ENCODE assay signal across 18 cellular contexts in the genomic region with DNA sequence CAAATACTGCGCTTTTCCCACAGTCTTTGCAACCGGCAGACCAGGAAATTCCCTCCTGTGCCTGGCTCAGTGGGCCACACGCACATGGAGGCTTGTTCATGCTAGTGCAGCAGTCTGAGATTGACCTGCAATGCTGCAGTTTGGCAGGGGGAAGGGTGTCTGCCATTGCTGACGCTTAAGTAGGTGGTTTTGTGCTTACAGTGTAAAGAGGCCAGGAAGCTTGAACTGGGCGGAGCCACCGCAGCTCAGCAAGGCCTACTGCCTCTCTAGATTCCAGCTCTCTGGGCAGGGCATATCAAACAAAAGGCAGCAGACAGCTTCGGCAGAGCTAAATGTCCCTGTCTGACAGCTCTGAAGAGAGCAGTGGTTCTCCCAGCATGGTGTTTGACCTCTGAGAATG.
"Had no signal": no experiment of that assay in that cellular context is flagged by ENCODE, and none has a peak within 500 bp of the region (broad histone marks: within the 10 kb centered on the region; RNA-seq: fewer than 3 reads in every experiment).

No MANE protein-coding gene starts in this region.

- H3K4me3 ChIP-seq: ascending aorta, gastrocnemius medialis, heart right ventricle, thoracic aorta had no signal

- H3K27me3 ChIP-seq: ascending aorta, gastrocnemius medialis, heart right ventricle had no signal

- H3K27ac ChIP-seq: ascending aorta, gastrocnemius medialis, heart right ventricle, thoracic aorta had no signal

- H3K27ac Mint-ChIP-seq: activated CD8-positive, alpha-beta memory T cell treated with anti-CD3 and anti-CD28 coated beads, Interleukin-2, amount 10 ng/mL, durations not matched to agents 7 days and 5 days; activated naive CD4-positive, alpha-beta T cell treated with anti-CD3 and anti-CD28 coated beads for 36 hours; activated naive CD8-positive, alpha-beta T cell treated with anti-CD3 and anti-CD28 coated beads, Interleukin-2, amount 50 U/mL, for 24 hours; activated T-helper 2 cell treated with anti-CD3 and anti-CD28 coated beads, Interferon-gamma antibody, Interleukin-2, Interleukin-4, amounts not matched to agents 10 μg/mL and 5 μg/mL and 100 μg/mL, durations not matched to agents 14 hours and 24 hours and 36 hours; naive thymus-derived CD4-positive, alpha-beta T cell; stimulated activated effector memory CD8-positive, alpha-beta T cell treated with anti-CD3 and anti-CD28 coated beads, Interleukin-12 subunit alpha, Interleukin-12 subunit beta, amount 100 ng/mL, for 72 hours had no signal

- H3K4me1 ChIP-seq: ascending aorta, gastrocnemius medialis, heart right ventricle had no signal

- H3K9me3 ChIP-seq: gastrocnemius medialis had no signal

- H3K4me1 Mint-ChIP-seq: activated CD8-positive, alpha-beta memory T cell treated with anti-CD3 and anti-CD28 coated beads, Interleukin-2, amount 10 ng/mL, durations not matched to agents 7 days and 5 days; activated naive CD8-positive, alpha-beta T cell treated with anti-CD3 and anti-CD28 coated beads, Interleukin-2, amount 50 U/mL, for 24 hours; naive thymus-derived CD4-positive, alpha-beta T cell; stimulated activated effector memory CD8-positive, alpha-beta T cell treated with anti-CD3 and anti-CD28 coated beads, Interleukin-12 subunit alpha, Interleukin-12 subunit beta, amount 100 ng/mL, for 72 hours had no signal

- H3K4me3 Mint-ChIP-seq: activated CD8-positive, alpha-beta memory T cell treated with anti-CD3 and anti-CD28 coated beads, Interleukin-2, amount 10 ng/mL, durations not matched to agents 7 days and 5 days; activated naive CD4-positive, alpha-beta T cell treated with anti-CD3 and anti-CD28 coated beads for 36 hours; activated naive CD8-positive, alpha-beta T cell treated with anti-CD3 and anti-CD28 coated beads, Interleukin-2, amount 50 U/mL, for 24 hours; naive thymus-derived CD4-positive, alpha-beta T cell; stimulated activated effector memory CD8-positive, alpha-beta T cell treated with anti-CD3 and anti-CD28 coated beads, Interleukin-12 subunit alpha, Interleukin-12 subunit beta, amount 100 ng/mL, for 72 hours had no signal

- ATAC-seq: activated CD8-positive, alpha-beta memory T cell treated with anti-CD3 and anti-CD28 coated beads, Interleukin-2, amount 10 ng/mL, durations not matched to agents 7 days and 5 days; activated naive CD8-positive, alpha-beta T cell treated with anti-CD3 and anti-CD28 coated beads, Interleukin-2, amount 50 U/mL, for 24 hours; gastrocnemius medialis; heart right ventricle; naive thymus-derived CD4-positive, alpha-beta T cell; stimulated activated effector memory CD8-positive, alpha-beta T cell treated with anti-CD3 and anti-CD28 coated beads, Interleukin-12 subunit alpha, Interleukin-12 subunit beta, amount 100 ng/mL, for 72 hours had no signal

- H3K36me3 ChIP-seq: ascending aorta, gastrocnemius medialis, heart right ventricle, thoracic aorta had no signal

- DNase-seq: activated CD4-positive, alpha-beta T cell treated with anti-CD3 and anti-CD28 coated beads, Interleukin-2, amount 50 U/mL, for 4 hours; activated CD4-positive, CD25-positive, alpha-beta regulatory T cell treated with anti-CD3 and anti-CD28 coated beads, Interleukin-2, amount 50 U/mL, for 72 hours; activated CD8-positive, alpha-beta memory T cell treated with anti-CD3 and anti-CD28 coated beads, Interleukin-2, amount 10 ng/mL, durations not matched to agents 7 days and 5 days; activated naive CD4-positive, alpha-beta T cell treated with anti-CD3 and anti-CD28 coated beads for 36 hours; activated naive CD8-positive, alpha-beta T cell treated with anti-CD3 and anti-CD28 coated beads, Interleukin-2, amount 50 U/mL, for 24 hours; activated T-cell treated with anti-CD3 and anti-CD28 coated beads, Interleukin-2, amount 50 U/mL, for 1 hour; dermis blood vessel endothelial cell; gastrocnemius medialis; heart right ventricle; islet precursor cell; mammary epithelial cell; naive thymus-derived CD4-positive, alpha-beta T cell; retina; T-helper 9 cell had no signal

- H3K36me3 Mint-ChIP-seq: activated CD8-positive, alpha-beta memory T cell treated with anti-CD3 and anti-CD28 coated beads, Interleukin-2, amount 10 ng/mL, durations not matched to agents 7 days and 5 days; naive thymus-derived CD4-positive, alpha-beta T cell; stimulated activated effector memory CD8-positive, alpha-beta T cell treated with anti-CD3 and anti-CD28 coated beads, Interleukin-12 subunit alpha, Interleukin-12 subunit beta, amount 100 ng/mL, for 72 hours had no signal

- H3K27me3 Mint-ChIP-seq: activated CD8-positive, alpha-beta memory T cell treated with anti-CD3 and anti-CD28 coated beads, Interleukin-2, amount 10 ng/mL, durations not matched to agents 7 days and 5 days; activated naive CD8-positive, alpha-beta T cell treated with anti-CD3 and anti-CD28 coated beads, Interleukin-2, amount 50 U/mL, for 24 hours; naive thymus-derived CD4-positive, alpha-beta T cell had no signal
